9 cellular contexts compared by ENCODE assay signal in genomic region chr3:72338082-72338941, GRCh38.
DNase-seq lines count a peak whose midpoint lies in the region; ATAC-seq lines count a peak whose summit lies in the region.
"Had no signal": no experiment of that assay in that cellular context is flagged by ENCODE, and none has a peak within 500 bp of the region (broad histone marks: within the 10 kb centered on the region; RNA-seq: fewer than 3 reads in every experiment).

No MANE protein-coding gene starts in this region.

- intact Hi-C loops in activated CD4-positive, alpha-beta T cell treated with anti-CD3 and anti-CD28 coated beads for 36 hours (cut with DNase I, micrococcal nuclease), result loop anchor here (1.0 to 10.0 kb wide), 17 partner anchors 37 to 614 kb away; partner anchors contain the start of gene EIF4E3 (in 2 of the 2)

- POLR2A ChIA-PET in activated CD4-positive, alpha-beta T cell treated with anti-CD3 and anti-CD28 coated beads for 36 hours (lab: Charles Lee), result interaction anchor here (1.1 kb wide), 1 partner anchor 17 kb away, joined by 3 read pairs; no protein-coding TSS in a partner anchor
- POLR2A ChIA-PET in activated CD4-positive, alpha-beta T cell treated with anti-CD3 and anti-CD28 coated beads, Interleukin-2, amount 10 ng/mL, durations not matched to agents 7 days and 5 days (lab: Charles Lee), result no interaction called here

- CTCF ChIA-PET in activated CD4-positive, alpha-beta T cell treated with anti-CD3 and anti-CD28 coated beads for 36 hours (lab: Charles Lee), result interaction anchor here (0.9 kb wide), 1 partner anchor 171 kb away, joined by 3 read pairs; no protein-coding TSS in a partner anchor
- CTCF ChIA-PET in activated CD4-positive, alpha-beta T cell treated with anti-CD3 and anti-CD28 coated beads, Interleukin-2, amount 10 ng/mL, durations not matched to agents 7 days and 5 days (lab: Charles Lee), result no interaction called here
- CTCF ChIA-PET in activated CD8-positive, alpha-beta memory T cell treated with anti-CD3 and anti-CD28 coated beads, Interleukin-2, amount 10 ng/mL, durations not matched to agents 7 days and 5 days (lab: Charles Lee), result no interaction called here

- no peaks in the 10 kb centered on the region for H3K27me3 Mint-ChIP-seq in activated CD4-positive, alpha-beta T cell treated with anti-CD3 and anti-CD28 coated beads for 36 hours
- no peaks in the 10 kb centered on the region for H3K27me3 Mint-ChIP-seq in activated CD4-positive, alpha-beta T cell treated with anti-CD3 and anti-CD28 coated beads, Interleukin-2, amount 10 ng/mL, durations not matched to agents 7 days and 5 days
- H3K27me3 Mint-ChIP-seq in activated CD8-positive, alpha-beta memory T cell treated with anti-CD3 and anti-CD28 coated beads, Interleukin-2, amount 10 ng/mL, durations not matched to agents 7 days and 5 days, result no peaks in the 10 kb centered on the region

- H3K4me1 Mint-ChIP-seq in activated CD4-positive, alpha-beta T cell treated with anti-CD3 and anti-CD28 coated beads for 36 hours, result peaks cover 24% of the 10 kb centered on the region
- H3K4me1 Mint-ChIP-seq in activated CD4-positive, alpha-beta T cell treated with anti-CD3 and anti-CD28 coated beads, Interleukin-2, amount 10 ng/mL, durations not matched to agents 7 days and 5 days, result peaks cover 15% of the 10 kb centered on the region
- peaks cover 10% of the 10 kb centered on the region for H3K4me1 Mint-ChIP-seq in activated CD8-positive, alpha-beta memory T cell treated with anti-CD3 and anti-CD28 coated beads, Interleukin-2, amount 10 ng/mL, durations not matched to agents 7 days and 5 days

- DNase-seq in activated CD4-positive, alpha-beta T cell treated with anti-CD3 and anti-CD28 coated beads for 36 hours, result peak; percentile 80
- DNase-seq in activated CD4-positive, alpha-beta T cell treated with anti-CD3 and anti-CD28 coated beads, Interleukin-2, amount 10 ng/mL, durations not matched to agents 7 days and 5 days, result no peak
- DNase-seq in activated CD8-positive, alpha-beta memory T cell treated with anti-CD3 and anti-CD28 coated beads, Interleukin-2, amount 10 ng/mL, durations not matched to agents 7 days and 5 days, result peak; percentile 49
- DNase-seq in kidney glomerular epithelial cell (lab: John Stamatoyannopoulos, UW), result peak; percentile 75
- DNase-seq in stimulated activated CD8-positive, alpha-beta memory T cell treated with anti-CD3 and anti-CD28 coated beads, Interleukin-7, amount 100 ng/mL, for 24 hours (ENCODE audit: low read depth), result peak; percentile 37
- no peak for DNase-seq in effector CD8-positive, alpha-beta T cell (lab: John Stamatoyannopoulos, UW)
- DNase-seq: NCI-H526 treated with DMSO at 0.1 percent for 48 hours had no signal

- no peaks in the 10 kb centered on the region for H3K9me3 Mint-ChIP-seq in activated CD4-positive, alpha-beta T cell treated with anti-CD3 and anti-CD28 coated beads for 36 hours (ENCODE audit: low read depth)
- H3K9me3 Mint-ChIP-seq in activated CD4-positive, alpha-beta T cell treated with anti-CD3 and anti-CD28 coated beads, Interleukin-2, amount 10 ng/mL, durations not matched to agents 7 days and 5 days, result no peaks in the 10 kb centered on the region
- H3K9me3 Mint-ChIP-seq in activated CD8-positive, alpha-beta memory T cell treated with anti-CD3 and anti-CD28 coated beads, Interleukin-2, amount 10 ng/mL, durations not matched to agents 7 days and 5 days (ENCODE audit: low read depth), result no peaks in the 10 kb centered on the region

- H3K27ac Mint-ChIP-seq in activated CD4-positive, alpha-beta T cell treated with anti-CD3 and anti-CD28 coated beads for 36 hours, result no peak overlapping the region
- no peak overlapping the region for H3K27ac Mint-ChIP-seq in activated CD4-positive, alpha-beta T cell treated with anti-CD3 and anti-CD28 coated beads, Interleukin-2, amount 10 ng/mL, durations not matched to agents 7 days and 5 days
- no peak overlapping the region for H3K27ac Mint-ChIP-seq in activated CD8-positive, alpha-beta memory T cell treated with anti-CD3 and anti-CD28 coated beads, Interleukin-2, amount 10 ng/mL, durations not matched to agents 7 days and 5 days

- peak; percentile 70 for ATAC-seq in activated CD4-positive, alpha-beta T cell treated with anti-CD3 and anti-CD28 coated beads for 36 hours
- ATAC-seq in activated CD8-positive, alpha-beta memory T cell treated with anti-CD3 and anti-CD28 coated beads, Interleukin-2, amount 10 ng/mL, durations not matched to agents 7 days and 5 days, result peak; percentile 41
- ATAC-seq in HG02571 (IDR thresholded peaks at IDR 0.05; ENCODE audit: unreplicated experiment) (no peak), GM21529 (IDR thresholded peaks at IDR 0.05; ENCODE audit: unreplicated experiment) (no peak)

- H3K4me3 Mint-ChIP-seq in activated CD4-positive, alpha-beta T cell treated with anti-CD3 and anti-CD28 coated beads for 36 hours, result no peak overlapping the region
- no peak overlapping the region for H3K4me3 Mint-ChIP-seq in activated CD4-positive, alpha-beta T cell treated with anti-CD3 and anti-CD28 coated beads, Interleukin-2, amount 10 ng/mL, durations not matched to agents 7 days and 5 days
- no peak overlapping the region for H3K4me3 Mint-ChIP-seq in activated CD8-positive, alpha-beta memory T cell treated with anti-CD3 and anti-CD28 coated beads, Interleukin-2, amount 10 ng/mL, durations not matched to agents 7 days and 5 days

- H3K36me3 Mint-ChIP-seq in activated CD4-positive, alpha-beta T cell treated with anti-CD3 and anti-CD28 coated beads for 36 hours (ENCODE audit: low read depth), result no peaks in the 10 kb centered on the region
- H3K36me3 Mint-ChIP-seq in activated CD4-positive, alpha-beta T cell treated with anti-CD3 and anti-CD28 coated beads, Interleukin-2, amount 10 ng/mL, durations not matched to agents 7 days and 5 days (ENCODE audit: low read depth), result no peaks in the 10 kb centered on the region
- no peaks in the 10 kb centered on the region for H3K36me3 Mint-ChIP-seq in activated CD8-positive, alpha-beta memory T cell treated with anti-CD3 and anti-CD28 coated beads, Interleukin-2, amount 10 ng/mL, durations not matched to agents 7 days and 5 days

Comparison
In these comparisons a context has a peak if more than half of its experiments do, and no peak if none do; other contexts are left out.
1. DNase-seq: peak in activated CD4-positive, alpha-beta T cell treated with anti-CD3 and anti-CD28 coated beads for 36 hours (single experiment), activated CD8-positive, alpha-beta memory T cell treated with anti-CD3 and anti-CD28 coated beads, Interleukin-2, amount 10 ng/mL, durations not matched to agents 7 days and 5 days (single experiment), kidney glomerular epithelial cell (single experiment) and stimulated activated CD8-positive, alpha-beta memory T cell treated with anti-CD3 and anti-CD28 coated beads, Interleukin-7, amount 100 ng/mL, for 24 hours (single experiment); none in activated CD4-positive, alpha-beta T cell treated with anti-CD3 and anti-CD28 coated beads, Interleukin-2, amount 10 ng/mL, durations not matched to agents 7 days and 5 days (single experiment) and effector CD8-positive, alpha-beta T cell (single experiment).
2. ATAC-seq: peak in activated CD4-positive, alpha-beta T cell treated with anti-CD3 and anti-CD28 coated beads for 36 hours (single experiment) and activated CD8-positive, alpha-beta memory T cell treated with anti-CD3 and anti-CD28 coated beads, Interleukin-2, amount 10 ng/mL, durations not matched to agents 7 days and 5 days (single experiment); none in HG02571 (single experiment) and GM21529 (single experiment).